ENCODE assay signal across 8 cellular contexts in genomic region chr3:156291269-156292123, GRCh38.
DNase-seq lines count a peak whose midpoint lies in the region; ATAC-seq, FAIRE-seq and TF ChIP-seq lines count a peak whose summit lies in the region.

No MANE protein-coding gene starts in this region.

- 26% methylated on average over 43 of the region's 51 CpGs for WGBS in A549 (ENCODE audit: missing lambda C conversion rate)
- 2 to 7% (median 6%) methylated on average over 21 to 51 of the region's 51 CpGs for WGBS in heart left ventricle, 4 donors
- 7 to 13% (median 11%) methylated on average over 51 of the region's 51 CpGs for WGBS in small intestine, 3 donors

- H3K4me3 ChIP-seq in A549, result no peak overlapping the region
- peak overlapping the region in 11 of 12 donors; percentile 8 to 58 (median 47) for H3K4me3 ChIP-seq in heart left ventricle
- H3K4me3 ChIP-seq in small intestine (ENCODE audit: low read depth in 1 of 2, low read length in 2 of 2), result no peak overlapping the region

- no peaks in the 10 kb centered on the region for H3K36me3 Mint-ChIP-seq in activated CD8-positive, alpha-beta memory T cell treated with anti-CD3 and anti-CD28 coated beads, Interleukin-2, amount 10 ng/mL, durations not matched to agents 7 days and 5 days

- no peak overlapping the region for H3K4me3 Mint-ChIP-seq in activated CD8-positive, alpha-beta memory T cell treated with anti-CD3 and anti-CD28 coated beads, Interleukin-2, amount 10 ng/mL, durations not matched to agents 7 days and 5 days

- CTCF ChIA-PET in A549 (lab: Yijun Ruan, JAX), result interaction anchor here (1.4 kb wide), 1 partner anchor 91 kb away, joined by 4 read pairs; no protein-coding TSS in a partner anchor
- CTCF ChIA-PET in activated CD8-positive, alpha-beta memory T cell treated with anti-CD3 and anti-CD28 coated beads, Interleukin-2, amount 10 ng/mL, durations not matched to agents 7 days and 5 days (lab: Charles Lee), result no interaction called here

- no peak for FAIRE-seq in A549 (lab: Jason Lieb, UNC)
- no peak for FAIRE-seq in small intestine (lab: Jason Lieb, UNC)

- no peak for TF ChIP-seq RAD21 in A549 (conservative IDR thresholded peaks at IDR 0.05 in 1 of 2, IDR thresholded peaks at IDR 0.05 in 1 of 2)

- H3K4me1 ChIP-seq in A549 (no peaks in the 10 kb centered on the region), heart left ventricle (peaks cover 0 to 20% (median 12%) of the 10 kb centered on the region in 12 donors), small intestine (ENCODE audit: control insufficient read depth in 2 of 2, insufficient read depth in 1 of 2, low read depth in 1 of 2, low read length in 1 of 2) (no peaks in the 10 kb centered on the region)

- ATAC-seq in A549 (peak in 1 of 2 experiments; percentile 38; a peak in 3 of 6 replicates), GM21619 (IDR thresholded peaks at IDR 0.05; ENCODE audit: unreplicated experiment) (peak; percentile 51), heart left ventricle (peak; percentile 17 to 61 (median 50)), HG03469 (IDR thresholded peaks at IDR 0.05; ENCODE audit: unreplicated experiment) (no peak)
- peak; percentile 51 for ATAC-seq in activated CD8-positive, alpha-beta memory T cell treated with anti-CD3 and anti-CD28 coated beads, Interleukin-2, amount 10 ng/mL, durations not matched to agents 7 days and 5 days

- POLR2A ChIA-PET in A549 (lab: Yijun Ruan, JAX), result no interaction called here

- H3K27me3 Mint-ChIP-seq in activated CD8-positive, alpha-beta memory T cell treated with anti-CD3 and anti-CD28 coated beads, Interleukin-2, amount 10 ng/mL, durations not matched to agents 7 days and 5 days, result peaks cover 76% of the 10 kb centered on the region

- TF ChIP-seq POLR2A in A549 (IDR thresholded peaks at IDR 0.05; ENCODE audit: low read length) (no peak), heart left ventricle (IDR thresholded peaks at IDR 0.05) (no peak)

- TF ChIP-seq CTCF in A549 (IDR thresholded peaks at IDR 0.05) (no peak), heart left ventricle (IDR thresholded peaks at IDR 0.05) (no peak)

- H3K9me3 Mint-ChIP-seq in activated CD8-positive, alpha-beta memory T cell treated with anti-CD3 and anti-CD28 coated beads, Interleukin-2, amount 10 ng/mL, durations not matched to agents 7 days and 5 days (ENCODE audit: low read depth), result no peaks in the 10 kb centered on the region

- no peak for TF ChIP-seq EP300 in A549 (IDR thresholded peaks at IDR 0.05)

- H3K36me3 ChIP-seq in heart left ventricle, result no peaks in the 10 kb centered on the region
- H3K36me3 ChIP-seq in small intestine (ENCODE audit: control insufficient read depth in 2 of 2, insufficient read depth in 2 of 2, low read length in 2 of 2), result no peaks in the 10 kb centered on the region

- intact Hi-C loops in heart left ventricle (cut with DNase I), result no loop called here

- H3K9me3 ChIP-seq in A549 (no peaks in the 10 kb centered on the region), heart left ventricle (no peaks in the 10 kb centered on the region), small intestine (ENCODE audit: control insufficient read depth, low read depth) (no peaks in the 10 kb centered on the region)

- H3K27ac ChIP-seq in A549 (no peak overlapping the region), heart left ventricle (no peak overlapping the region), small intestine (ENCODE audit: low read depth in 1 of 2, low read length in 1 of 2) (no peak overlapping the region)

- H3K4me1 Mint-ChIP-seq in activated CD8-positive, alpha-beta memory T cell treated with anti-CD3 and anti-CD28 coated beads, Interleukin-2, amount 10 ng/mL, durations not matched to agents 7 days and 5 days, result peaks cover 3% of the 10 kb centered on the region

- H3K27me3 ChIP-seq in heart left ventricle, result peaks cover 0 to 53% (median 20%) of the 10 kb centered on the region in 9 donors
- peaks cover 0 to 13% of the 10 kb centered on the region in 2 donors for H3K27me3 ChIP-seq in small intestine (ENCODE audit: control insufficient read depth in 2 of 2, insufficient read depth in 2 of 2, low read length in 2 of 2)

- H3K4me2 ChIP-seq in A549, result peak overlapping the region; percentile 46

- DNase-seq in A549 (ENCODE audit: low read depth in 1 of 2, low spot score in 1 of 2) (no peak), heart left ventricle (peak in 4 of 5 donors; percentile 15 to 62 (median 32)), renal cortical epithelial cell (ENCODE audit: low read depth) (peak; percentile 3), small intestine (no peak), NCI-H146 treated with DMSO at 0.1 percent for 48 hours (lab: John Stamatoyannopoulos, UW; ENCODE audit: unreplicated experiment) (no peak)
- no peak for DNase-seq in activated CD8-positive, alpha-beta memory T cell treated with anti-CD3 and anti-CD28 coated beads, Interleukin-2, amount 10 ng/mL, durations not matched to agents 7 days and 5 days

- H3K27ac Mint-ChIP-seq in activated CD8-positive, alpha-beta memory T cell treated with anti-CD3 and anti-CD28 coated beads, Interleukin-2, amount 10 ng/mL, durations not matched to agents 7 days and 5 days, result no peak overlapping the region

TF ChIP-seq in A549, 52 proteins besides CTCF, POLR2A, EP300 and RAD21:
- TF ChIP-seq ELK1 (IDR thresholded peaks at IDR 0.05; ENCODE audit: low read depth, low read length) (no peak), CHD2 (IDR thresholded peaks at IDR 0.05; ENCODE audit: low read length, partially characterized antibody) (no peak), HOXB5 (CRISPR knock-in tag; IDR thresholded peaks at IDR 0.05) (no peak), USF2 (IDR thresholded peaks at IDR 0.05) (no peak), ZC3H11A (IDR thresholded peaks at IDR 0.05) (no peak), EHF (CRISPR knock-in tag; IDR thresholded peaks at IDR 0.05) (no peak), RFX5 (IDR thresholded peaks at IDR 0.05) (no peak), JUNB (IDR thresholded peaks at IDR 0.05) (no peak), POLR2AphosphoS2 (conservative IDR thresholded peaks at IDR 0.05; ENCODE audit: low read length) (no peak), NR3C1 (IDR thresholded peaks at IDR 0.05) (no peak), FOSL2 (IDR thresholded peaks at IDR 0.05) (no peak), FOSL2 (CRISPR knock-in tag; IDR thresholded peaks at IDR 0.05) (no peak), FOXS1 (CRISPR knock-in tag; IDR thresholded peaks at IDR 0.05) (no peak), RCOR1 (IDR thresholded peaks at IDR 0.05; ENCODE audit: low read depth, low read length) (no peak), ESRRA (IDR thresholded peaks at IDR 0.05; ENCODE audit: borderline replicate concordance, low read length) (no peak), FOSB (CRISPR knock-in tag; IDR thresholded peaks at IDR 0.05) (no peak)

Comparison
In these comparisons a context has a peak if more than half of its experiments do, and no peak if none do; other contexts are left out.
1. DNase-seq: peak in heart left ventricle (4 of 5) and renal cortical epithelial cell (single experiment); none in A549 (0 of 2), activated CD8-positive, alpha-beta memory T cell treated with anti-CD3 and anti-CD28 coated beads, Interleukin-2, amount 10 ng/mL, durations not matched to agents 7 days and 5 days (single experiment), small intestine (single experiment) and NCI-H146 treated with DMSO at 0.1 percent for 48 hours (single experiment).
2. H3K4me3 ChIP-seq: peak in heart left ventricle (11 of 12); none in A549 (single experiment) and small intestine (0 of 2).